11 cellular contexts compared by ENCODE assay signal in the genomic region with DNA sequence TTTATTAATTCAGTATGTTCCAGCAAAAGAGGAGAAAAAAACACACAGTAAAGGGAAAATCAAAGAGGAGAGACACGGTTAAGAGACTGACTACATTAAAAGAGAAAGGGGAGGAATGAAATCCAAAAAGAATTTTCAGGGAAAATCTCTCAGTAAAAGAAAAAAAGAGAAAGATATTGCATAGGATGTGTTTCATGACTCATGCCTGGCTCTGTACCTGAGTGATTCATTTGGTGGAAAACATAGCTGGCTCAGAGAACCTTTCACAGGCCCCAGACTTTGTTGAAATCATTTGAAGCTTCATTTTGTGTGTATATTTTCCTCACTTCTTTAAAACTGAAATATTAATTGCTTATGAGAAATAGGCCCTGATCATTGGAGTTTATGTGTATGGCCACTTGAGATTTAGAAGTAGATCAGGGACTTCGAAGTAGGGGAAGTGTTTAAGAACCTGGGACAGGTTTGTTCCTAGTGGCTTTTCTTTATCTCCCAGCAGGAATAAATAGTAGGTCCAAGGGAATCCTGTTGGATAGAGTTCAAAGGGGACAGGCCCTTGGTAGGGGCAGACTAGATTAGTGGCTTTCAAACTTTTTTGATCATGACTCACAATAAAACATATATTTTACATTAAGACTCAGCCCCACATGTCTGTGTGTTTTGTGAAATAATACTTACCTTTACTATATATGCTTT.
DNase-seq lines count a peak whose midpoint lies in the region; ATAC-seq and TF ChIP-seq lines count a peak whose summit lies in the region.
"Had no signal": no experiment of that assay in that cellular context is flagged by ENCODE, and none has a peak within 500 bp of the region (broad histone marks: within the 10 kb centered on the region; RNA-seq: fewer than 3 reads in every experiment).

No MANE protein-coding gene starts in this region.

- peaks cover 22% of the 10 kb centered on the region for H3K4me1 ChIP-seq in foreskin keratinocyte
- H3K4me1 ChIP-seq: Peyer's patch had no signal

- DNase-seq in T-helper 1 cell (no peak), foreskin keratinocyte (peak; percentile 46 to 76), NCI-H526 (lab: John Stamatoyannopoulos, UW) (no peak), SW 1271 (lab: John Stamatoyannopoulos, UW) (no peak)
- DNase-seq in activated T-helper 1 cell treated with anti-CD3 and anti-CD28 coated beads, Interleukin-12 subunit alpha, Interleukin-12 subunit beta, Interleukin-2, Interleukin-4 antibody, amounts not matched to agents 30 ng/mL and 10 ng/mL and 1 ng/mL, durations not matched to agents 14 hours and 24 hours and 36 hours (ENCODE audit: low spot score), result no peak
- DNase-seq in stimulated activated naive CD8-positive, alpha-beta T cell treated with anti-CD3 and anti-CD28 coated beads, Interleukin-15, amount 100 ng/mL, for 72 hours, result no peak
- DNase-seq: naive B cell, Peyer's patch had no signal

- intact Hi-C loops in activated T-helper 1 cell treated with anti-CD3 and anti-CD28 coated beads, Interleukin-12 subunit alpha, Interleukin-12 subunit beta, Interleukin-2, Interleukin-4 antibody, amounts not matched to agents 30 ng/mL and 10 ng/mL and 1 ng/mL, durations not matched to agents 14 hours and 24 hours and 36 hours (cut with micrococcal nuclease), result loop anchor here (1.0 kb wide), 1 partner anchor 11 kb away; no protein-coding TSS in a partner anchor

- ATAC-seq in foreskin keratinocyte (peak; percentile 98), GM18861 (IDR thresholded peaks at IDR 0.05; ENCODE audit: unreplicated experiment) (no peak)
- ATAC-seq in stimulated activated naive CD8-positive, alpha-beta T cell treated with anti-CD3 and anti-CD28 coated beads, Interleukin-15, amount 100 ng/mL, for 72 hours, result peak; percentile 81

- peak overlapping the region; percentile 2 for H3K27ac Mint-ChIP-seq in T-helper 1 cell treated with Interleukin-12 subunit alpha and Interleukin-12 subunit beta and Interleukin-4 antibody, amounts not matched to agents 30 μg/mL and 1 μg/mL, for 36 hours
- H3K27ac Mint-ChIP-seq in activated T-helper 1 cell treated with anti-CD3 and anti-CD28 coated beads, Interleukin-12 subunit alpha, Interleukin-12 subunit beta, Interleukin-2, Interleukin-4 antibody, amounts not matched to agents 30 ng/mL and 10 ng/mL and 1 ng/mL, durations not matched to agents 14 hours and 24 hours and 36 hours, result peak overlapping the region; percentile 68
- peak overlapping the region in 1 of 2 donors; percentile 14 for H3K27ac Mint-ChIP-seq in stimulated activated naive CD8-positive, alpha-beta T cell treated with anti-CD3 and anti-CD28 coated beads, Interleukin-15, amount 100 ng/mL, for 72 hours
- H3K27ac Mint-ChIP-seq: IgD-negative memory B cell had no signal

- peaks cover 36% of the 10 kb centered on the region for H3K4me1 Mint-ChIP-seq in T-helper 1 cell treated with Interleukin-12 subunit alpha and Interleukin-12 subunit beta and Interleukin-4 antibody, amounts not matched to agents 30 μg/mL and 1 μg/mL, for 36 hours (ENCODE audit: low read depth)
- peaks cover 48% of the 10 kb centered on the region for H3K4me1 Mint-ChIP-seq in activated T-helper 1 cell treated with anti-CD3 and anti-CD28 coated beads, Interleukin-12 subunit alpha, Interleukin-12 subunit beta, Interleukin-2, Interleukin-4 antibody, amounts not matched to agents 30 ng/mL and 10 ng/mL and 1 ng/mL, durations not matched to agents 14 hours and 24 hours and 36 hours (ENCODE audit: low read depth)
- peaks cover 42% of the 10 kb centered on the region for H3K4me1 Mint-ChIP-seq in stimulated activated naive CD8-positive, alpha-beta T cell treated with anti-CD3 and anti-CD28 coated beads, Interleukin-15, amount 100 ng/mL, for 72 hours

- H3K9me3 Mint-ChIP-seq in T-helper 1 cell treated with Interleukin-12 subunit alpha and Interleukin-12 subunit beta and Interleukin-4 antibody, amounts not matched to agents 30 μg/mL and 1 μg/mL, for 36 hours, result no peaks in the 10 kb centered on the region
- no peaks in the 10 kb centered on the region for H3K9me3 Mint-ChIP-seq in activated T-helper 1 cell treated with anti-CD3 and anti-CD28 coated beads, Interleukin-12 subunit alpha, Interleukin-12 subunit beta, Interleukin-2, Interleukin-4 antibody, amounts not matched to agents 30 ng/mL and 10 ng/mL and 1 ng/mL, durations not matched to agents 14 hours and 24 hours and 36 hours
- H3K9me3 Mint-ChIP-seq in stimulated activated naive CD8-positive, alpha-beta T cell treated with anti-CD3 and anti-CD28 coated beads, Interleukin-15, amount 100 ng/mL, for 72 hours, result no peaks in the 10 kb centered on the region

- peak overlapping the region; percentile 98 for H3K27ac ChIP-seq in foreskin keratinocyte
- H3K27ac ChIP-seq: Peyer's patch had no signal

- no peaks in the 10 kb centered on the region for H3K27me3 Mint-ChIP-seq in T-helper 1 cell treated with Interleukin-12 subunit alpha and Interleukin-12 subunit beta and Interleukin-4 antibody, amounts not matched to agents 30 μg/mL and 1 μg/mL, for 36 hours (ENCODE audit: low read depth)
- no peaks in the 10 kb centered on the region for H3K27me3 Mint-ChIP-seq in activated T-helper 1 cell treated with anti-CD3 and anti-CD28 coated beads, Interleukin-12 subunit alpha, Interleukin-12 subunit beta, Interleukin-2, Interleukin-4 antibody, amounts not matched to agents 30 ng/mL and 10 ng/mL and 1 ng/mL, durations not matched to agents 14 hours and 24 hours and 36 hours (ENCODE audit: insufficient read depth)
- H3K27me3 Mint-ChIP-seq in stimulated activated naive CD8-positive, alpha-beta T cell treated with anti-CD3 and anti-CD28 coated beads, Interleukin-15, amount 100 ng/mL, for 72 hours, result no peaks in the 10 kb centered on the region
- H3K27me3 Mint-ChIP-seq: IgD-negative memory B cell, naive B cell had no signal

- TF ChIP-seq CTCF in foreskin keratinocyte (conservative IDR thresholded peaks at IDR 0.05), result no peak

- H3K4me3 Mint-ChIP-seq in T-helper 1 cell treated with Interleukin-12 subunit alpha and Interleukin-12 subunit beta and Interleukin-4 antibody, amounts not matched to agents 30 μg/mL and 1 μg/mL, for 36 hours, result no peak overlapping the region
- H3K4me3 Mint-ChIP-seq in activated T-helper 1 cell treated with anti-CD3 and anti-CD28 coated beads, Interleukin-12 subunit alpha, Interleukin-12 subunit beta, Interleukin-2, Interleukin-4 antibody, amounts not matched to agents 30 ng/mL and 10 ng/mL and 1 ng/mL, durations not matched to agents 14 hours and 24 hours and 36 hours, result no peak overlapping the region
- no peak overlapping the region for H3K4me3 Mint-ChIP-seq in stimulated activated naive CD8-positive, alpha-beta T cell treated with anti-CD3 and anti-CD28 coated beads, Interleukin-15, amount 100 ng/mL, for 72 hours
- H3K4me3 Mint-ChIP-seq: IgD-negative memory B cell, naive B cell had no signal

- H3K27me3 ChIP-seq in foreskin keratinocyte, result no peaks in the 10 kb centered on the region
- H3K27me3 ChIP-seq: Peyer's patch had no signal

- H3K36me3 Mint-ChIP-seq in T-helper 1 cell treated with Interleukin-12 subunit alpha and Interleukin-12 subunit beta and Interleukin-4 antibody, amounts not matched to agents 30 μg/mL and 1 μg/mL, for 36 hours (ENCODE audit: low read depth), result peaks cover 4% of the 10 kb centered on the region
- peaks cover 5% of the 10 kb centered on the region for H3K36me3 Mint-ChIP-seq in activated T-helper 1 cell treated with anti-CD3 and anti-CD28 coated beads, Interleukin-12 subunit alpha, Interleukin-12 subunit beta, Interleukin-2, Interleukin-4 antibody, amounts not matched to agents 30 ng/mL and 10 ng/mL and 1 ng/mL, durations not matched to agents 14 hours and 24 hours and 36 hours (ENCODE audit: low read depth)
- H3K36me3 Mint-ChIP-seq: naive B cell had no signal

Comparison
In these comparisons a context has a peak if more than half of its experiments do, and no peak if none do; other contexts are left out.
1. DNase-seq: peak in foreskin keratinocyte (2 of 2); none in T-helper 1 cell (0 of 5), activated T-helper 1 cell treated with anti-CD3 and anti-CD28 coated beads, Interleukin-12 subunit alpha, Interleukin-12 subunit beta, Interleukin-2, Interleukin-4 antibody, amounts not matched to agents 30 ng/mL and 10 ng/mL and 1 ng/mL, durations not matched to agents 14 hours and 24 hours and 36 hours (single experiment), stimulated activated naive CD8-positive, alpha-beta T cell treated with anti-CD3 and anti-CD28 coated beads, Interleukin-15, amount 100 ng/mL, for 72 hours (0 of 2), NCI-H526 (0 of 2) and SW 1271 (0 of 2).